1 cellular context compared by ENCODE assay signal in the genomic region with DNA sequence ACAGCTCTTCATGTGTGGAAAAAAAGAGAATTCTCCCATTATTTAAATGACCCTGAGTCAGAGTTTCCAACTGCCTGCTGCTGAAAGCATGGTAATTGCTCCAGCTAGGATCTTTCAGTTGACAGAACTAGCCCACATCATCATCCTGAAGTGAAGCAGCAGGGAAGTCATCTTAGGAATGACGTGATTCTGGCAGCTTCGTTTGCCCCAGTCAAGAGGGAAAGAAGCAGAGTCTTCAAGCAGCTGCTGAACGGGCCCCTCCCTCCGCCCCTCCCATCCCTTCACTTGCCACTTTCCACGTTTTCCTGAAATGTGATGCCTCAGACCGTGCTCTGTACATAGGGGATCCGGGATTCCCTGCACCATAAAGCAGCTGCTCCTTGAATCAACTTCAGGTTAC.
TF ChIP-seq lines count a peak whose summit lies in the region.

No MANE protein-coding gene starts in this region.

TF ChIP-seq in H1, 55 proteins besides CTCF, POLR2A, EP300 and RAD21:
- no peak for TF ChIP-seq SP2 (IDR thresholded peaks at IDR 0.05; ENCODE audit: low read length)
- no peak for TF ChIP-seq BRCA1 (IDR thresholded peaks at IDR 0.05; ENCODE audit: low read depth, low read length)
- TF ChIP-seq EZH2 (IDR thresholded peaks at IDR 0.05; ENCODE audit: low read depth, low read length, severe bottlenecking) = no peak
- no peak for TF ChIP-seq JUND (IDR thresholded peaks at IDR 0.05; ENCODE audit: low read length)
- TF ChIP-seq CTBP2 (IDR thresholded peaks at IDR 0.05; ENCODE audit: borderline replicate concordance, insufficient read depth, insufficient read length, low read length) = no peak
- TF ChIP-seq CBX8 (IDR thresholded peaks at IDR 0.05; ENCODE audit: borderline replicate concordance, low read depth, low read length) = no peak
- no peak for TF ChIP-seq SIX5 (IDR thresholded peaks at IDR 0.05; ENCODE audit: low read depth, low read length)
- TF ChIP-seq TCF12 (IDR thresholded peaks at IDR 0.05; ENCODE audit: low read depth, low read length) = no peak
- TF ChIP-seq CHD1 (IDR thresholded peaks at IDR 0.05; ENCODE audit: low read depth, low read length) = no peak
- TF ChIP-seq KDM4A (IDR thresholded peaks at IDR 0.05; ENCODE audit: low read depth, low read length, severe bottlenecking) = no peak
- no peak for TF ChIP-seq CHD2 (IDR thresholded peaks at IDR 0.05; ENCODE audit: low read length)
- no peak for TF ChIP-seq TAF1 (IDR thresholded peaks at IDR 0.05; ENCODE audit: low read depth, low read length)
- no peak for TF ChIP-seq KDM1A (IDR thresholded peaks at IDR 0.05; ENCODE audit: borderline replicate concordance, low read length)
- TF ChIP-seq, protein P1, sequence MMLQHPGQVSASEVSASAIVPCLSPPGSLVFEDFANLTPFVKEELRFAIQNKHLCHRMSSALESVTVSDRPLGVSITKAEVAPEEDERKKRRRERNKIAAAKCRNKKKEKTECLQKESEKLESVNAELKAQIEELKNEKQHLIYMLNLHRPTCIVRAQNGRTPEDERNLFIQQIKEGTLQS (IDR thresholded peaks at IDR 0.05; ENCODE audit: insufficient read depth, low read depth, low read length) = no peak
- TF ChIP-seq ASH2L (IDR thresholded peaks at IDR 0.05; ENCODE audit: low read length) = no peak
- TF ChIP-seq, protein P2, sequence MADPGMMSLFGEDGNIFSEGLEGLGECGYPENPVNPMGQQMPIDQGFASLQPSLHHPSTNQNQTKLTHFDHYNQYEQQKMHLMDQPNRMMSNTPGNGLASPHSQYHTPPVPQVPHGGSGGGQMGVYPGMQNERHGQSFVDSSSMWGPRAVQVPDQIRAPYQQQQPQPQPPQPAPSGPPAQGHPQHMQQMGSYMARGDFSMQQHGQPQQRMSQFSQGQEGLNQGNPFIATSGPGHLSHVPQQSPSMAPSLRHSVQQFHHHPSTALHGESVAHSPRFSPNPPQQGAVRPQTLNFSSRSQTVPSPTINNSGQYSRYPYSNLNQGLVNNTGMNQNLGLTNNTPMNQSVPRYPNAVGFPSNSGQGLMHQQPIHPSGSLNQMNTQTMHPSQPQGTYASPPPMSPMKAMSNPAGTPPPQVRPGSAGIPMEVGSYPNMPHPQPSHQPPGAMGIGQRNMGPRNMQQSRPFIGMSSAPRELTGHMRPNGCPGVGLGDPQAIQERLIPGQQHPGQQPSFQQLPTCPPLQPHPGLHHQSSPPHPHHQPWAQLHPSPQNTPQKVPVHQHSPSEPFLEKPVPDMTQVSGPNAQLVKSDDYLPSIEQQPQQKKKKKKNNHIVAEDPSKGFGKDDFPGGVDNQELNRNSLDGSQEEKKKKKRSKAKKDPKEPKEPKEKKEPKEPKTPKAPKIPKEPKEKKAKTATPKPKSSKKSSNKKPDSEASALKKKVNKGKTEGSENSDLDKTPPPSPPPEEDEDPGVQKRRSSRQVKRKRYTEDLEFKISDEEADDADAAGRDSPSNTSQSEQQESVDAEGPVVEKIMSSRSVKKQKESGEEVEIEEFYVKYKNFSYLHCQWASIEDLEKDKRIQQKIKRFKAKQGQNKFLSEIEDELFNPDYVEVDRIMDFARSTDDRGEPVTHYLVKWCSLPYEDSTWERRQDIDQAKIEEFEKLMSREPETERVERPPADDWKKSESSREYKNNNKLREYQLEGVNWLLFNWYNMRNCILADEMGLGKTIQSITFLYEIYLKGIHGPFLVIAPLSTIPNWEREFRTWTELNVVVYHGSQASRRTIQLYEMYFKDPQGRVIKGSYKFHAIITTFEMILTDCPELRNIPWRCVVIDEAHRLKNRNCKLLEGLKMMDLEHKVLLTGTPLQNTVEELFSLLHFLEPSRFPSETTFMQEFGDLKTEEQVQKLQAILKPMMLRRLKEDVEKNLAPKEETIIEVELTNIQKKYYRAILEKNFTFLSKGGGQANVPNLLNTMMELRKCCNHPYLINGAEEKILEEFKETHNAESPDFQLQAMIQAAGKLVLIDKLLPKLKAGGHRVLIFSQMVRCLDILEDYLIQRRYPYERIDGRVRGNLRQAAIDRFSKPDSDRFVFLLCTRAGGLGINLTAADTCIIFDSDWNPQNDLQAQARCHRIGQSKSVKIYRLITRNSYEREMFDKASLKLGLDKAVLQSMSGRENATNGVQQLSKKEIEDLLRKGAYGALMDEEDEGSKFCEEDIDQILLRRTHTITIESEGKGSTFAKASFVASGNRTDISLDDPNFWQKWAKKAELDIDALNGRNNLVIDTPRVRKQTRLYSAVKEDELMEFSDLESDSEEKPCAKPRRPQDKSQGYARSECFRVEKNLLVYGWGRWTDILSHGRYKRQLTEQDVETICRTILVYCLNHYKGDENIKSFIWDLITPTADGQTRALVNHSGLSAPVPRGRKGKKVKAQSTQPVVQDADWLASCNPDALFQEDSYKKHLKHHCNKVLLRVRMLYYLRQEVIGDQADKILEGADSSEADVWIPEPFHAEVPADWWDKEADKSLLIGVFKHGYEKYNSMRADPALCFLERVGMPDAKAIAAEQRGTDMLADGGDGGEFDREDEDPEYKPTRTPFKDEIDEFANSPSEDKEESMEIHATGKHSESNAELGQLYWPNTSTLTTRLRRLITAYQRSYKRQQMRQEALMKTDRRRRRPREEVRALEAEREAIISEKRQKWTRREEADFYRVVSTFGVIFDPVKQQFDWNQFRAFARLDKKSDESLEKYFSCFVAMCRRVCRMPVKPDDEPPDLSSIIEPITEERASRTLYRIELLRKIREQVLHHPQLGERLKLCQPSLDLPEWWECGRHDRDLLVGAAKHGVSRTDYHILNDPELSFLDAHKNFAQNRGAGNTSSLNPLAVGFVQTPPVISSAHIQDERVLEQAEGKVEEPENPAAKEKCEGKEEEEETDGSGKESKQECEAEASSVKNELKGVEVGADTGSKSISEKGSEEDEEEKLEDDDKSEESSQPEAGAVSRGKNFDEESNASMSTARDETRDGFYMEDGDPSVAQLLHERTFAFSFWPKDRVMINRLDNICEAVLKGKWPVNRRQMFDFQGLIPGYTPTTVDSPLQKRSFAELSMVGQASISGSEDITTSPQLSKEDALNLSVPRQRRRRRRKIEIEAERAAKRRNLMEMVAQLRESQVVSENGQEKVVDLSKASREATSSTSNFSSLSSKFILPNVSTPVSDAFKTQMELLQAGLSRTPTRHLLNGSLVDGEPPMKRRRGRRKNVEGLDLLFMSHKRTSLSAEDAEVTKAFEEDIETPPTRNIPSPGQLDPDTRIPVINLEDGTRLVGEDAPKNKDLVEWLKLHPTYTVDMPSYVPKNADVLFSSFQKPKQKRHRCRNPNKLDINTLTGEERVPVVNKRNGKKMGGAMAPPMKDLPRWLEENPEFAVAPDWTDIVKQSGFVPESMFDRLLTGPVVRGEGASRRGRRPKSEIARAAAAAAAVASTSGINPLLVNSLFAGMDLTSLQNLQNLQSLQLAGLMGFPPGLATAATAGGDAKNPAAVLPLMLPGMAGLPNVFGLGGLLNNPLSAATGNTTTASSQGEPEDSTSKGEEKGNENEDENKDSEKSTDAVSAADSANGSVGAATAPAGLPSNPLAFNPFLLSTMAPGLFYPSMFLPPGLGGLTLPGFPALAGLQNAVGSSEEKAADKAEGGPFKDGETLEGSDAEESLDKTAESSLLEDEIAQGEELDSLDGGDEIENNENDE (IDR thresholded peaks at IDR 0.05; ENCODE audit: insufficient replicate concordance, low read length) = no peak
- no peak for TF ChIP-seq RBBP5 (IDR thresholded peaks at IDR 0.05; ENCODE audit: borderline replicate concordance, low read depth, low read length)
- TF ChIP-seq TEAD4 (IDR thresholded peaks at IDR 0.05; ENCODE audit: low read depth, low read length) = no peak
- no peak for TF ChIP-seq BACH1 (IDR thresholded peaks at IDR 0.05; ENCODE audit: low read length)
